Comparison of ENCODE assay signal across 19 cellular contexts in genomic region chr17:63991611-63992010, GRCh38. TPM values are rescaled to one million over a fixed set of nuclear protein-coding genes. Genes with fewer than 3 reads are reported as not detected.
DNase-seq lines count a peak whose midpoint lies in the region; ATAC-seq and TF ChIP-seq lines count a peak whose summit lies in the region.
"Had no signal": no experiment of that assay in that cellular context is flagged by ENCODE, and none has a peak within 500 bp of the region (broad histone marks: within the 10 kb centered on the region; RNA-seq: fewer than 3 reads in every experiment).

No MANE protein-coding gene starts in this region.

- peak overlapping the region; percentile 23 to 96 (median 76) for H3K27ac Mint-ChIP-seq in CD8-positive, alpha-beta memory T cell
- H3K27ac Mint-ChIP-seq in chondrocyte (ENCODE audit: unreplicated experiment), result no peak overlapping the region
- H3K27ac Mint-ChIP-seq in stimulated activated effector memory CD8-positive, alpha-beta T cell treated with anti-CD3 and anti-CD28 coated beads, Interleukin-12 subunit alpha, Interleukin-12 subunit beta, amount 100 ng/mL, for 72 hours, result peak overlapping the region; percentile 93

- ATAC-seq in stimulated activated effector memory CD8-positive, alpha-beta T cell treated with anti-CD3 and anti-CD28 coated beads, Interleukin-12 subunit alpha, Interleukin-12 subunit beta, amount 100 ng/mL, for 72 hours, result no peak
- ATAC-seq: GM12878, Panc1 had no signal

- H3K4me1 Mint-ChIP-seq in CD8-positive, alpha-beta memory T cell, result peaks cover 48 to 64% (median 60%) of the 10 kb centered on the region in 3 donors
- H3K4me1 Mint-ChIP-seq in chondrocyte (ENCODE audit: low read depth), result peaks cover 14% of the 10 kb centered on the region
- H3K4me1 Mint-ChIP-seq in stimulated activated effector memory CD8-positive, alpha-beta T cell treated with anti-CD3 and anti-CD28 coated beads, Interleukin-12 subunit alpha, Interleukin-12 subunit beta, amount 100 ng/mL, for 72 hours, result peaks cover 64% of the 10 kb centered on the region

- peak overlapping the region in 5 of 7 donors; percentile 5 to 87 (median 48) for H3K4me3 Mint-ChIP-seq in CD8-positive, alpha-beta memory T cell
- H3K4me3 Mint-ChIP-seq in chondrocyte (ENCODE audit: unreplicated experiment), result no peak overlapping the region
- H3K4me3 Mint-ChIP-seq in stimulated activated effector memory CD8-positive, alpha-beta T cell treated with anti-CD3 and anti-CD28 coated beads, Interleukin-12 subunit alpha, Interleukin-12 subunit beta, amount 100 ng/mL, for 72 hours, result peak overlapping the region; percentile 76

- peaks cover 24% of the 10 kb centered on the region for H3K4me1 ChIP-seq in CD8-positive, alpha-beta memory T cell (ENCODE audit: insufficient read depth, low read length)

- H3K36me3 ChIP-seq in CD8-positive, alpha-beta memory T cell (ENCODE audit: insufficient read depth, low read length), result no peaks in the 10 kb centered on the region

- H3K9me3 Mint-ChIP-seq in CD8-positive, alpha-beta memory T cell, result no peaks in the 10 kb centered on the region
- no peaks in the 10 kb centered on the region for H3K9me3 Mint-ChIP-seq in chondrocyte (ENCODE audit: low read depth)
- no peaks in the 10 kb centered on the region for H3K9me3 Mint-ChIP-seq in stimulated activated effector memory CD8-positive, alpha-beta T cell treated with anti-CD3 and anti-CD28 coated beads, Interleukin-12 subunit alpha, Interleukin-12 subunit beta, amount 100 ng/mL, for 72 hours

- no peaks in the 10 kb centered on the region for H3K36me3 Mint-ChIP-seq in CD8-positive, alpha-beta memory T cell
- H3K36me3 Mint-ChIP-seq in chondrocyte (ENCODE audit: low read depth), result no peaks in the 10 kb centered on the region
- H3K36me3 Mint-ChIP-seq in stimulated activated effector memory CD8-positive, alpha-beta T cell treated with anti-CD3 and anti-CD28 coated beads, Interleukin-12 subunit alpha, Interleukin-12 subunit beta, amount 100 ng/mL, for 72 hours, result no peaks in the 10 kb centered on the region

- no peaks in the 10 kb centered on the region for H3K9me3 ChIP-seq in CD8-positive, alpha-beta memory T cell (ENCODE audit: low read length)

- no peaks in the 10 kb centered on the region for H3K27me3 ChIP-seq in CD8-positive, alpha-beta memory T cell (ENCODE audit: insufficient read depth, low read length, poor library complexity, severe bottlenecking)

- DNase-seq in CD8-positive, alpha-beta memory T cell, result peak in 1 of 5 donors; percentile 35
- peak; percentile 33 for DNase-seq in chondrocyte (ENCODE audit: low spot score)
- DNase-seq in mesenteric fat pad (ENCODE audit: low spot score), result peak; percentile 59
- DNase-seq in stimulated activated effector memory CD8-positive, alpha-beta T cell treated with anti-CD3 and anti-CD28 coated beads, Interleukin-12 subunit alpha, Interleukin-12 subunit beta, amount 100 ng/mL, for 72 hours (ENCODE audit: low spot score in 2 of 2), result no peak
- DNase-seq in NCI-H748 treated with DMSO at 0.1 percent for 48 hours (lab: John Stamatoyannopoulos, UW), result no peak
- DNase-seq in pons (ENCODE audit: low spot score), result no peak
- DNase-seq in ecto neural progenitor cell (ENCODE audit: low spot score), result no peak
- DNase-seq: C1 segment of cervical spinal cord, IMR-90, NCI-H2029, NCI-H2171 treated with DMSO at 0.1 percent for 48 hours, NCI-H82, SHP77 had no signal

- CTCF ChIA-PET in CD8-positive, alpha-beta memory T cell (lab: Charles Lee), result interaction anchor here (2.0 to 12.2 kb wide), 3 partner anchors 34 to 72 kb away, joined by 9 to 246 read pairs (median 10); partner anchors contain the start of gene ICAM2

- no peak overlapping the region for H3K27ac ChIP-seq in CD8-positive, alpha-beta memory T cell (ENCODE audit: low read depth, low read length)

- POLR2A ChIA-PET in CD8-positive, alpha-beta memory T cell (lab: Charles Lee), result no interaction called here

- H3K27me3 Mint-ChIP-seq in CD8-positive, alpha-beta memory T cell, result no peaks in the 10 kb centered on the region
- peaks cover 39% of the 10 kb centered on the region for H3K27me3 Mint-ChIP-seq in chondrocyte (ENCODE audit: low read depth)

- no peak overlapping the region for H3K4me3 ChIP-seq in CD8-positive, alpha-beta memory T cell (ENCODE audit: low read length)
- H3K4me3 ChIP-seq: GM12878 had no signal

- TF ChIP-seq CTCF in chondrocyte (IDR thresholded peaks at IDR 0.05), result no peak

RNA-seq across cellular contexts. Expression of gene PRR29, which starts 6.5 kb away (rescaled TPM):
- under 1 TPM; 0.24 to 0.51 TPM for total RNA-seq in CD8-positive, alpha-beta memory T cell
- 4.1 TPM for polyA plus RNA-seq in CD8-positive, alpha-beta memory T cell
- total RNA-seq in chondrocyte (0.28 to 0.35 TPM in 2 of 3 replicates, not detected in the other), mesenteric fat pad (0.90 TPM)
- total RNA-seq: LHCN-M2, NCI-H460 had no signal

RNA-seq across cellular contexts. Expression of gene SCN4A, which starts 18.9 kb away (rescaled TPM):
- total RNA-seq in CD8-positive, alpha-beta memory T cell, result under 1 TPM; 0.04 TPM
- polyA plus RNA-seq in CD8-positive, alpha-beta memory T cell, result not detected
- total RNA-seq in chondrocyte (not detected in 3 replicates), mesenteric fat pad (27.1 TPM)
- total RNA-seq: HT-29, IMR-90 had no signal
- polyA plus RNA-seq: IMR-90 had no signal

RNA-seq across cellular contexts. Expression of gene ICAM2, which starts 28.8 kb away (rescaled TPM):
- 10 to 100 TPM; 77.4 to 80.7 TPM for total RNA-seq in CD8-positive, alpha-beta memory T cell
- 301 TPM for polyA plus RNA-seq in CD8-positive, alpha-beta memory T cell
- not detected in 3 replicates for total RNA-seq in chondrocyte
- 75.2 TPM for total RNA-seq in mesenteric fat pad
- total RNA-seq: IMR-90, NCI-H460 had no signal

RNA-seq across cellular contexts. Expression of gene CD79B, which starts 59.5 kb away (rescaled TPM):
- 10 to 100 TPM; 18.1 to 22.2 TPM for total RNA-seq in CD8-positive, alpha-beta memory T cell
- 36.9 TPM for polyA plus RNA-seq in CD8-positive, alpha-beta memory T cell
- total RNA-seq in chondrocyte (not detected in 3 replicates), mesenteric fat pad (4.3 TPM)
- total RNA-seq: HT-29, IMR-90, LHCN-M2, NCI-H460 had no signal
- polyA plus RNA-seq: AG04450, IMR-90 had no signal

Comparison
In these comparisons a context has a peak if more than half of its experiments do, and no peak if none do; other contexts are left out.
1. DNase-seq: peak in chondrocyte (single experiment) and mesenteric fat pad (single experiment); none in stimulated activated effector memory CD8-positive, alpha-beta T cell treated with anti-CD3 and anti-CD28 coated beads, Interleukin-12 subunit alpha, Interleukin-12 subunit beta, amount 100 ng/mL, for 72 hours (0 of 2), NCI-H748 treated with DMSO at 0.1 percent for 48 hours (single experiment), pons (single experiment) and ecto neural progenitor cell (single experiment).
2. RNA of gene SCN4A, which starts 18.9 kb away (total RNA-seq): 27.1 TPM in mesenteric fat pad (single experiment); not detected in chondrocyte and 0.04 TPM in CD8-positive, alpha-beta memory T cell; every median in the first group is over 10 times any median in the second.
3. RNA of gene ICAM2, which starts 28.8 kb away (total RNA-seq): 77.4 to 80.7 TPM in CD8-positive, alpha-beta memory T cell and 75.2 TPM in mesenteric fat pad (single experiment); not detected in chondrocyte; every median in the first group is over 10 times any median in the second.